ENCODE assay signal across 1 cellular context in genomic region chr14:90593254-90594040, GRCh38.
TF ChIP-seq lines count a peak whose summit lies in the region.

No MANE protein-coding gene starts in this region.

TF ChIP-seq in HEK293, 187 proteins besides CTCF, POLR2A, EP300 and RAD21 (continued from another document):
- TF ChIP-seq ZNF341 (tag by site-specific recombination; IDR thresholded peaks at IDR 0.05; ENCODE audit: low read depth): no peak
